14 cellular contexts compared by ENCODE assay signal in the genomic region with DNA sequence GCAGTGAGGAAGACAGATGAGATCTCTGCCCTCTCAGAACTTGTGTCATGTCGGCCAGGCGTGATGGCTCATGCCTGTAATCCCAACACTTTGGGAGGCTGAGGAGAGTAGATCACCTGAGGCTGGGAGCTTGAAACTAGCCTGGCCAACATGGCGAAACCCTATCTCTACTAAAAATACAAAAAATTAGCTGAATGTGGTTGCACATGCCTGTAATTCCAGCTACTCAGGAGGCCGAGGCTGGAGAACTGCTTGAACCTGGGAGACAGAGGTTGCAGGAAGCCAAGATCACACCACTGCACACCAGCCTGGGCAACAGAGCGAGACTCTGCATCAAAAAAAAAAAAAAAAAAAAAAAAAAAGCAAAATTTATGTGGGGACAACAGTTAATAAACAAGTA. TPM values are rescaled to one million over a fixed set of nuclear protein-coding genes. Genes with fewer than 3 reads are reported as not detected.
DNase-seq lines count a peak whose midpoint lies in the region; ATAC-seq and TF ChIP-seq lines count a peak whose summit lies in the region.
"Had no signal": no experiment of that assay in that cellular context is flagged by ENCODE, and none has a peak within 500 bp of the region (broad histone marks: within the 10 kb centered on the region; RNA-seq: fewer than 3 reads in every experiment).

No MANE protein-coding gene starts in this region.

- H3K9me1 ChIP-seq in IMR-90 (ENCODE audit: insufficient read depth, low read length), result peaks cover 5% of the 10 kb centered on the region

- H3K4me3 ChIP-seq in IMR-90 (ENCODE audit: insufficient read depth, low read depth, low read length) (no peak overlapping the region), brain microvascular endothelial cell (ENCODE audit: low read depth, low read length) (no peak overlapping the region), osteoblast (ENCODE audit: insufficient read depth, low read length) (no peak overlapping the region), coronary artery (no peak overlapping the region), gastroesophageal sphincter (no peak overlapping the region)
- H3K4me3 ChIP-seq: mucosa of descending colon, pancreas had no signal

- H3K9ac ChIP-seq in IMR-90 (ENCODE audit: low read depth, low read length), result peak overlapping the region; percentile 46; the same call in 1 of the 2 replicates

- H3K18ac ChIP-seq in IMR-90 (ENCODE audit: low read depth, low read length), result peak overlapping the region; percentile 96

- peak overlapping the region; percentile 98 for H2AK5ac ChIP-seq in IMR-90 (ENCODE audit: low read depth, low read length)

- H3K23ac ChIP-seq in IMR-90 (ENCODE audit: low read depth, low read length), result peak overlapping the region; percentile 73

- H2AFZ ChIP-seq in IMR-90 (replicated peaks; ENCODE audit: low read length, poor library complexity) (no peak overlapping the region), osteoblast (ENCODE audit: low read length) (no peak overlapping the region)

- 0 out of 4 replicates have a peak, but pooled peaks cover 0 to 5% of the 10 kb centered on the region in 2 experiments for H3K79me1 ChIP-seq in IMR-90 (ENCODE audit: low read depth in 1 of 2, low read length in 2 of 2)

- no peak for TF ChIP-seq POLR2A in IMR-90 (IDR thresholded peaks at IDR 0.05; ENCODE audit: low read depth, low read length)
- no peak for TF ChIP-seq POLR2A in gastroesophageal sphincter (IDR thresholded peaks at IDR 0.05)

- peak overlapping the region; percentile 97 for H4K5ac ChIP-seq in IMR-90 (ENCODE audit: low read depth, low read length)

- dilution Hi-C loops in IMR-90 (cut with HindIII; ENCODE audit: low sequenced_read_pairs, unreplicated experiment), result no loop called here

- H3K27ac ChIP-seq in IMR-90 (ENCODE audit: insufficient read depth, low read length) (peak overlapping the region; percentile 89), brain microvascular endothelial cell (peak overlapping the region; percentile 71), osteoblast (ENCODE audit: low read depth, low read length) (peak overlapping the region; percentile 60), coronary artery (no peak overlapping the region), gastroesophageal sphincter (no peak overlapping the region)
- H3K27ac ChIP-seq: pancreas had no signal

- H3K27me3 ChIP-seq in IMR-90 (ENCODE audit: control insufficient read depth, insufficient read depth, low read length) (no peaks in the 10 kb centered on the region), brain microvascular endothelial cell (replicated peaks) (no peaks in the 10 kb centered on the region), osteoblast (ENCODE audit: insufficient read depth, low read length) (no peaks in the 10 kb centered on the region), gastroesophageal sphincter (no peaks in the 10 kb centered on the region)
- H3K27me3 ChIP-seq: pancreas had no signal

- TF ChIP-seq EP300 in gastroesophageal sphincter (IDR thresholded peaks at IDR 0.05), result no peak

- peak overlapping the region; percentile 96; the same call in 2 of the 3 replicates for H2BK15ac ChIP-seq in IMR-90 (ENCODE audit: low read depth, low read length)

- H3K56ac ChIP-seq in IMR-90 (ENCODE audit: extremely low read depth, insufficient read depth, low read length), result peak overlapping the region; percentile 16; the same call in 1 of the 2 replicates

- TF ChIP-seq CTCF in IMR-90 (conservative IDR thresholded peaks at IDR 0.05; ENCODE audit: low read depth, low read length) (no peak), brain microvascular endothelial cell (IDR thresholded peaks at IDR 0.05; ENCODE audit: low read depth, low read length, missing control alignments) (no peak), osteoblast (IDR thresholded peaks at IDR 0.05; ENCODE audit: extremely low read depth, low read depth, low read length) (no peak), coronary artery (IDR thresholded peaks at IDR 0.05) (no peak), gastroesophageal sphincter (IDR thresholded peaks at IDR 0.05) (no peak)

- in situ Hi-C loops in IMR-90 (cut with MboI; ENCODE audit: low sequenced_read_pairs), result no loop called here
- in situ Hi-C loops in brain microvascular endothelial cell (cut with HindIII; ENCODE audit: low pct_ligation_motif_present, low sequenced_read_pairs), result no loop called here

- ATAC-seq in GM18511 (IDR thresholded peaks at IDR 0.05; ENCODE audit: unreplicated experiment), result peak; percentile 25
- peak; percentile 5; the same call in 1 of the 2 replicates for ATAC-seq in IMR-90 (ENCODE audit: low read depth)
- no peak for ATAC-seq in gastroesophageal sphincter
- ATAC-seq in GM18520 (IDR thresholded peaks at IDR 0.05; ENCODE audit: unreplicated experiment), result no peak
- ATAC-seq: mucosa of descending colon had no signal

- H2BK120ac ChIP-seq in IMR-90 (ENCODE audit: low read depth, low read length), result peak overlapping the region; percentile 90

- no peaks in the 10 kb centered on the region for H3K79me2 ChIP-seq in osteoblast (ENCODE audit: insufficient read depth, low read length)

- no CpG with 5 or more reads among the region's 5 CpGs for WGBS in IMR-90 (ENCODE audit: extremely low coverage in 2 of 2, insufficient read length in 1 of 2), 2 experiments
- WGBS in gastroesophageal sphincter (ENCODE audit: low coverage in 1 of 2), 2 donors, result 100% methylated on average over 3 of the region's 5 CpGs; no CpG with 5 or more reads in 1 of the 2 donors

- no peaks in the 10 kb centered on the region for H4K20me1 ChIP-seq in IMR-90 (ENCODE audit: insufficient read depth, low read length)
- H4K20me1 ChIP-seq in osteoblast (ENCODE audit: insufficient read depth, low read length), result no peaks in the 10 kb centered on the region

- H3K9me3 ChIP-seq in IMR-90 (ENCODE audit: control insufficient read depth, insufficient read depth, low read length), result no peaks in the 10 kb centered on the region
- H3K9me3 ChIP-seq in osteoblast (ENCODE audit: low read depth, low read length), result no peaks in the 10 kb centered on the region
- H3K9me3 ChIP-seq in gastroesophageal sphincter, result no peaks in the 10 kb centered on the region
- H3K9me3 ChIP-seq: mucosa of descending colon, pancreas had no signal

- POLR2A ChIA-PET in IMR-90 (lab: Charles Lee; ENCODE audit: unreplicated experiment), result interaction anchor here (0.7 kb wide), 1 partner anchor 41 kb away, joined by 3 read pairs; a partner anchor contains a TSS

- H2AK9ac ChIP-seq in IMR-90 (replicated peaks; ENCODE audit: low read depth, low read length, poor library complexity), result no peak overlapping the region

- H4K8ac ChIP-seq in IMR-90 (ENCODE audit: low read depth in 2 of 2, low read length in 2 of 2), result peak overlapping the region; percentile 81 to 94

- DNase-seq in IMR-90, result no peak
- DNase-seq in brain microvascular endothelial cell, result peak; percentile 11
- DNase-seq in osteoblast (ENCODE audit: insufficient read length, low spot score, missing footprints), result no peak
- no peak for DNase-seq in coronary artery (ENCODE audit: low spot score)
- DNase-seq in DMS 273 treated with DMSO at 0.1 percent for 48 hours (lab: John Stamatoyannopoulos, UW), result no peak
- DNase-seq: activated naive CD4-positive, alpha-beta T cell treated with anti-CD3 and anti-CD28 coated beads, Interleukin-2, amount 10 ng/mL, durations not matched to agents 7 days and 5 days; DMS79; mucosa of descending colon; NCI-H1436; pancreas; substantia nigra had no signal

- H3K14ac ChIP-seq in IMR-90 (replicated peaks; ENCODE audit: low read depth, low read length), result peak overlapping the region; percentile 15

- peak overlapping the region; percentile 69 for H2BK5ac ChIP-seq in IMR-90 (ENCODE audit: low read depth, low read length, poor library complexity, severe bottlenecking)

- CTCF ChIA-PET in IMR-90 (lab: Yijun Ruan, JAX), result interaction anchor here (0.6 to 1.4 kb wide), 2 partner anchors 10 to 93 kb away, joined by 3 to 4 read pairs; no protein-coding TSS in a partner anchor

- 0 out of 2 replicates have a peak overlapping the region, but pooled peaks have one; percentile 25 for H3K4me2 ChIP-seq in IMR-90 (ENCODE audit: low read depth, low read length)
- H3K4me2 ChIP-seq in osteoblast (ENCODE audit: insufficient read depth, low read length), result peak overlapping the region; percentile 41

- H3K36me3 ChIP-seq in IMR-90 (ENCODE audit: control insufficient read depth, insufficient read depth, low read length) (no peaks in the 10 kb centered on the region), brain microvascular endothelial cell (replicated peaks) (no peaks in the 10 kb centered on the region), osteoblast (ENCODE audit: insufficient read depth, low read length) (no peaks in the 10 kb centered on the region), gastroesophageal sphincter (no peaks in the 10 kb centered on the region)
- H3K36me3 ChIP-seq: pancreas had no signal

- TF ChIP-seq RAD21 in IMR-90 (IDR thresholded peaks at IDR 0.05; ENCODE audit: low read length), result no peak

- peak overlapping the region; percentile 82 for H4K91ac ChIP-seq in IMR-90 (ENCODE audit: insufficient read depth, low read depth, low read length)

- H2BK20ac ChIP-seq in IMR-90 (ENCODE audit: low read depth, low read length), result peak overlapping the region; percentile 94

- intact Hi-C loops in IMR-90 (cut with micrococcal nuclease), result loop anchor here (1.0 to 2.0 kb wide), 2 partner anchors 38 to 75 kb away; no protein-coding TSS in a partner anchor

- H3K4ac ChIP-seq in IMR-90 (ENCODE audit: low read depth, low read length), result peak overlapping the region; percentile 93

- peaks cover 15% of the 10 kb centered on the region for H3K4me1 ChIP-seq in IMR-90 (ENCODE audit: control insufficient read depth, insufficient read depth, low read length)
- peaks cover 29% of the 10 kb centered on the region for H3K4me1 ChIP-seq in osteoblast (ENCODE audit: insufficient read depth, low read length)
- no peaks in the 10 kb centered on the region for H3K4me1 ChIP-seq in gastroesophageal sphincter
- H3K4me1 ChIP-seq: pancreas had no signal

- BruUV-seq in IMR-90 (replicated peaks; lab: Mats Ljungman, UMichigan), result no TSS peak

TF ChIP-seq in IMR-90, 13 proteins besides CTCF, POLR2A, EP300 and RAD21 (continues in another document):
- TF ChIP-seq RFX5 (IDR thresholded peaks at IDR 0.05; ENCODE audit: low read depth, low read length) (no peak), SMC3 (IDR thresholded peaks at IDR 0.05; ENCODE audit: low read depth, low read length) (no peak), MXI1 (IDR thresholded peaks at IDR 0.05; ENCODE audit: borderline replicate concordance, low read depth, low read length) (no peak), NFE2L2 (IDR thresholded peaks at IDR 0.05; ENCODE audit: low read depth, low read length) (no peak), CHD1 (IDR thresholded peaks at IDR 0.05; ENCODE audit: low read depth, low read length) (no peak), RCOR1 (IDR thresholded peaks at IDR 0.05; ENCODE audit: insufficient replicate concordance, low read length) (no peak), MAFK (IDR thresholded peaks at IDR 0.05; ENCODE audit: low read depth, low read length) (no peak), CEBPB (IDR thresholded peaks at IDR 0.05; ENCODE audit: low read depth, low read length) (no peak)

RNA-seq across cellular contexts. Expression of a gene that starts 40.9 kb away (rescaled TPM):
- 97.8 and 148 TPM in 2 replicates for total RNA-seq in IMR-90 (2012; rRNA removed)
- 9.7 and 13.8 TPM in 2 replicates for polyA plus RNA-seq in IMR-90 (2012; rRNA removed)
- 3.7 and 5.6 TPM in 2 replicates for polyA plus RNA-seq in IMR-90 (2012; cell fraction: cytosol; rRNA removed)
- 5.6 and 27.7 TPM in 2 replicates for polyA plus RNA-seq in IMR-90 (2012; cell fraction: nucleus; rRNA removed; ENCODE audit: low replicate concordance)
- 40.2 and 48.0 TPM in 2 replicates for total RNA-seq in osteoblast
- 10 to 100 TPM; 12.0 to 17.7 (median 15.1) TPM for total RNA-seq in gastroesophageal sphincter

Comparison
In these comparisons a context has a peak if more than half of its experiments do, and no peak if none do; other contexts are left out.
1. ATAC-seq: peak in GM18511 (single experiment) and IMR-90 (single experiment); none in gastroesophageal sphincter (single experiment) and GM18520 (single experiment).
2. H3K27ac ChIP-seq: peak in IMR-90 (single experiment), brain microvascular endothelial cell (single experiment) and osteoblast (single experiment); none in coronary artery (0 of 2) and gastroesophageal sphincter (0 of 4).